1 cellular context compared by ENCODE assay signal in genomic region chr1:1069061-1069710, GRCh38.
TF ChIP-seq lines count a peak whose summit lies in the region.

No MANE protein-coding gene starts in this region.

TF ChIP-seq in K562, 482 proteins besides CTCF, POLR2A, EP300 and RAD21 (continued from another document and continues in another):
- TF ChIP-seq ZMIZ1 (IDR thresholded peaks at IDR 0.05; ENCODE audit: low read depth in 2 of 2, low read length in 2 of 2) = no peak
- peak; percentile 63; the same call in 1 of the 2 replicates for TF ChIP-seq GABPB1 (CRISPR knock-in tag; IDR thresholded peaks at IDR 0.05)
- TF ChIP-seq SLC30A9 (CRISPR knock-in tag; IDR thresholded peaks at IDR 0.05) = no peak
- TF ChIP-seq ATF7 (IDR thresholded peaks at IDR 0.05) = 0 out of 2 replicates have a peak, but pooled peaks have one; percentile 21
- peak; percentile 60; the same call in 1 of the 2 replicates for TF ChIP-seq REST (CRISPR knock-in tag; IDR thresholded peaks at IDR 0.05; ENCODE audit: low read depth)
- TF ChIP-seq USF1 (CRISPR knock-in tag; IDR thresholded peaks at IDR 0.05) = peak; percentile 49
- no peak for TF ChIP-seq JUNB (CRISPR knock-in tag; conservative IDR thresholded peaks at IDR 0.05)
- TF ChIP-seq POLR2B (IDR thresholded peaks at IDR 0.05; ENCODE audit: low read depth, partially characterized antibody) = peak; percentile 42
- peak in 1 of 2 experiments; percentile 56; a peak in 1 of 4 replicates for TF ChIP-seq HDAC1 (IDR thresholded peaks at IDR 0.05)
- TF ChIP-seq CCAR2 (IDR thresholded peaks at IDR 0.05; ENCODE audit: low read depth, low read length) = no peak
- no peak for TF ChIP-seq PPARD (CRISPR knock-in tag; IDR thresholded peaks at IDR 0.05)
- TF ChIP-seq ATF6 (CRISPR knock-in tag; IDR thresholded peaks at IDR 0.05) = 0 out of 2 replicates have a peak, but pooled peaks have one; percentile 20
- TF ChIP-seq ZNF778 (CRISPR knock-in tag; IDR thresholded peaks at IDR 0.05) = no peak
- peak; percentile 39 to 61 for TF ChIP-seq E2F6 (IDR thresholded peaks at IDR 0.05; ENCODE audit: borderline replicate concordance in 1 of 2, extremely low read depth in 1 of 2, insufficient read depth in 1 of 2, insufficient read length in 1 of 2, low read depth in 1 of 2, low read length in 1 of 2, poor library complexity in 1 of 2, severe bottlenecking in 1 of 2)
- peak; percentile 71 for TF ChIP-seq ZNF764 (CRISPR knock-in tag; IDR thresholded peaks at IDR 0.05; ENCODE audit: low read depth)
- TF ChIP-seq SUPT5H (IDR thresholded peaks at IDR 0.05) = no peak
- TF ChIP-seq NFIC (IDR thresholded peaks at IDR 0.05) = no peak
- TF ChIP-seq PHF8 (IDR thresholded peaks at IDR 0.05; ENCODE audit: borderline replicate concordance, low read length) = peak; percentile 41; the same call in 1 of the 2 replicates
- no peak for TF ChIP-seq POLR2AphosphoS2 (IDR thresholded peaks at IDR 0.05; ENCODE audit: low read length)
- 0 out of 4 replicates have a peak, but pooled peaks of 1 of the 2 experiments have one; percentile 24 for TF ChIP-seq MLX (CRISPR knock-in tag; conservative IDR thresholded peaks at IDR 0.05)
- no peak for TF ChIP-seq KDM4B (IDR thresholded peaks at IDR 0.05; ENCODE audit: borderline replicate concordance in 2 of 2, low read depth in 1 of 2)
- TF ChIP-seq ARID2 (IDR thresholded peaks at IDR 0.05) = no peak
- no peak for TF ChIP-seq ADNP (tag; IDR thresholded peaks at IDR 0.05)
- no peak for TF ChIP-seq SMAD3 (CRISPR knock-in tag; conservative IDR thresholded peaks at IDR 0.05)
- TF ChIP-seq HDAC3 (IDR thresholded peaks at IDR 0.05; ENCODE audit: borderline replicate concordance, partially characterized antibody) = no peak
- peak; percentile 93 for TF ChIP-seq TFAP4 (CRISPR knock-in tag; IDR thresholded peaks at IDR 0.05; ENCODE audit: borderline replicate concordance)
- TF ChIP-seq TCFL5 (CRISPR knock-in tag; conservative IDR thresholded peaks at IDR 0.05) = no peak
- TF ChIP-seq CHD2 (IDR thresholded peaks at IDR 0.05; ENCODE audit: low read depth, low read length) = peak; percentile 91
- peak; percentile 93 for TF ChIP-seq U2AF1 (optimal IDR thresholded peaks at IDR 0.05; ENCODE audit: low read depth, low read length)
- no peak for TF ChIP-seq ZEB2 (IDR thresholded peaks at IDR 0.05)
- peak; percentile 20; the same call in 1 of the 2 replicates for TF ChIP-seq MYC (IDR thresholded peaks at IDR 0.05; ENCODE audit: low read depth, low read length)
- no peak for TF ChIP-seq MYC (CRISPR knock-in tag; IDR thresholded peaks at IDR 0.05; ENCODE audit: borderline replicate concordance, low read depth)
- peak; percentile 92 for TF ChIP-seq KLF13 (tag; IDR thresholded peaks at IDR 0.05; ENCODE audit: borderline replicate concordance, low read depth)
- no peak for TF ChIP-seq PHF21A (IDR thresholded peaks at IDR 0.05; ENCODE audit: borderline replicate concordance, low read depth)
- TF ChIP-seq POLR2G (IDR thresholded peaks at IDR 0.05; ENCODE audit: low read depth, low read length) = peak; percentile 62
- TF ChIP-seq SIN3A (IDR thresholded peaks at IDR 0.05; ENCODE audit: borderline replicate concordance in 2 of 2, control insufficient read depth in 1 of 2, low read depth in 2 of 2, low read length in 2 of 2) = peak in 1 of 2 experiments; percentile 63; a peak in 1 of 4 replicates
- TF ChIP-seq RB1 (IDR thresholded peaks at IDR 0.05; ENCODE audit: low read depth) = peak; percentile 47; the same call in 1 of the 2 replicates
- TF ChIP-seq ZNF282 (CRISPR knock-in tag; IDR thresholded peaks at IDR 0.05) = 0 out of 2 replicates have a peak, but pooled peaks have one; percentile 67
- TF ChIP-seq ZFPM2 (CRISPR knock-in tag; IDR thresholded peaks at IDR 0.05) = no peak
- peak; percentile 71; the same call in 1 of the 2 replicates for TF ChIP-seq ERF (CRISPR knock-in tag; IDR thresholded peaks at IDR 0.05)
- no peak for TF ChIP-seq KAT2B (IDR thresholded peaks at IDR 0.05; ENCODE audit: low read depth, low read length)
- TF ChIP-seq ZBTB2 (IDR thresholded peaks at IDR 0.05) = peak; percentile 92
- TF ChIP-seq DACH1 (IDR thresholded peaks at IDR 0.05; ENCODE audit: partially characterized antibody) = peak; percentile 46
- 0 out of 2 replicates have a peak, but pooled peaks have one; percentile 4 for TF ChIP-seq RBM14 (IDR thresholded peaks at IDR 0.05; ENCODE audit: borderline replicate concordance, insufficient read depth, low read depth, low read length)
- TF ChIP-seq NR3C1 (CRISPR knock-in tag; IDR thresholded peaks at IDR 0.05) = no peak
- peak; percentile 63; the same call in 1 of the 2 replicates for TF ChIP-seq L3MBTL2 (IDR thresholded peaks at IDR 0.05)
- TF ChIP-seq SNRNP70 (optimal IDR thresholded peaks at IDR 0.05; ENCODE audit: low read depth, low read length) = no peak
- no peak for TF ChIP-seq BDP1 (IDR thresholded peaks at IDR 0.05; ENCODE audit: insufficient read depth, insufficient read length)
- no peak for TF ChIP-seq ZNF3 (CRISPR knock-in tag; IDR thresholded peaks at IDR 0.05)
- no peak for TF ChIP-seq TEAD4 (IDR thresholded peaks at IDR 0.05; ENCODE audit: low read length)
- TF ChIP-seq TEAD4 (CRISPR knock-in tag; IDR thresholded peaks at IDR 0.05; ENCODE audit: borderline replicate concordance) = no peak
- no peak; the same call in 1 of the 2 replicates for TF ChIP-seq MAX (CRISPR knock-in tag; IDR thresholded peaks at IDR 0.05)
- no peak for TF ChIP-seq ZNF253 (CRISPR knock-in tag; conservative IDR thresholded peaks at IDR 0.05)
- TF ChIP-seq TOE1 (IDR thresholded peaks at IDR 0.05; ENCODE audit: borderline replicate concordance) = no peak
- TF ChIP-seq TOE1 (CRISPR knock-in tag; IDR thresholded peaks at IDR 0.05; ENCODE audit: borderline replicate concordance, low read depth) = 0 out of 2 replicates have a peak, but pooled peaks have one; percentile 17
- TF ChIP-seq FOXP1 (CRISPR knock-in tag; IDR thresholded peaks at IDR 0.05) = no peak
- TF ChIP-seq ZBTB8A (IDR thresholded peaks at IDR 0.05; ENCODE audit: partially characterized antibody) = no peak
- peak; percentile 91 for TF ChIP-seq RBM22 (IDR thresholded peaks at IDR 0.05; ENCODE audit: low read depth, low read length, poor library complexity, severe bottlenecking)
